Comparison of ENCODE assay signal across 2 cellular contexts in genomic region chr3:146702237-146702636, GRCh38.
"Had no signal": no experiment of that assay in that cellular context is flagged by ENCODE, and none has a peak within 500 bp of the region (broad histone marks: within the 10 kb centered on the region; RNA-seq: fewer than 3 reads in every experiment).

No MANE protein-coding gene starts in this region.

- H3K4me3 ChIP-seq: GM12878 had no signal

- DNase-seq: GF-D8 had no signal
